ENCODE assay signal across 24 cellular contexts in the genomic region with DNA sequence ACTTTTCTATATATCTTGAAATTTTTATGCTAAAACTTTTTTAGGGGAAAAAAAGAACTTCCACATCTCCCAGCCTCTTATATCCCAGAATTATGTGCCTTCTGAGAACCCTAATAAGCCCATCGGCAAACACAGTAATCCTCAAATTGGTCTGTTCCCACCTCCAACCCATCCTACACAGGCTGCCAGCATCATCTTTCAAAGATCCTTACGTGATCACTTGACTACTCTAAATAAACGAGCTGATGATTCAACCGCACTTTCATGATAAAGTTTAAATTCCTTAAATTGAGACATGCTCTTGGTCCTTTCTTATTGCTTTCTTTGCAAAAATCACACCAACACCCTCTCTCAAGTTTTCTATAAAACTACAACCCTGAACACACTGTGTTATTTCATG. TPM values are rescaled to one million over a fixed set of nuclear protein-coding genes. Genes with fewer than 3 reads are reported as not detected.
"Had no signal": no experiment of that assay in that cellular context is flagged by ENCODE, and none has a peak within 500 bp of the region (broad histone marks: within the 10 kb centered on the region; RNA-seq: fewer than 3 reads in every experiment).

No MANE protein-coding gene starts in this region.

- H3K27me3 ChIP-seq: SJCRH30 had no signal

- H3K27ac ChIP-seq: SJCRH30 had no signal

- DNase-seq: activated CD4-positive, alpha-beta memory T cell treated with anti-CD3 and anti-CD28 coated beads for 36 hours; activated CD4-positive, alpha-beta T cell treated with anti-CD3 and anti-CD28 coated beads for 48 hours; activated CD4-positive, CD25-positive, alpha-beta regulatory T cell treated with anti-CD3 and anti-CD28 coated beads, Interleukin-2, amount 50 U/mL, for 72 hours; activated CD8-positive, alpha-beta memory T cell treated with anti-CD3 and anti-CD28 coated beads for 24 hours; activated gamma-delta T cell treated with Interleukin-2 at 50 U/mL for 16 hours; activated naive CD4-positive, alpha-beta T cell treated with anti-CD3 and anti-CD28 coated beads, Interleukin-2, amount 10 ng/mL, durations not matched to agents 7 days and 5 days; activated naive CD8-positive, alpha-beta T cell treated with anti-CD3 and anti-CD28 coated beads for 36 hours; activated T-cell treated with anti-CD3 and anti-CD28 coated beads for 4 hours; activated T-cell treated with anti-CD3 and anti-CD28 coated beads, Interleukin-2, amount 50 U/mL, for 72 hours; NCI-H146; NCI-H187 treated with DMSO at 0.1 percent for 48 hours; NCI-H2081 treated with DMSO at 0.1 percent for 48 hours; NCI-H2171; NCI-H226; NCI-H774; NK-92 treated with Interleukin-12 subunit alpha and Interleukin-12 subunit beta, amount 100 ng/mL, for 24 hours; Right ventricle myocardium superior; RPMI8226; SK-N-SH had no signal

- H3K9me3 ChIP-seq: SJCRH30, SK-N-SH had no signal

- H3K9me3 Mint-ChIP-seq: activated T-helper 2 cell treated with anti-CD3 and anti-CD28 coated beads, Interferon-gamma antibody, Interleukin-2, Interleukin-4, amounts not matched to agents 10 μg/mL and 5 μg/mL and 100 μg/mL, durations not matched to agents 14 hours and 24 hours and 36 hours; WTC11 had no signal

- H3K4me3 ChIP-seq: SJCRH30 had no signal

- H3K36me3 ChIP-seq: SJCRH30 had no signal

- H3K27me3 Mint-ChIP-seq: activated CD4-positive, alpha-beta memory T cell treated with anti-CD3 and anti-CD28 coated beads for 36 hours; activated naive CD4-positive, alpha-beta T cell treated with anti-CD3 and anti-CD28 coated beads, Interleukin-2, amount 10 ng/mL, durations not matched to agents 7 days and 5 days; activated naive CD8-positive, alpha-beta T cell treated with anti-CD3 and anti-CD28 coated beads for 36 hours had no signal

- H3K4me3 Mint-ChIP-seq: activated CD4-positive, alpha-beta memory T cell treated with anti-CD3 and anti-CD28 coated beads for 36 hours; activated naive CD4-positive, alpha-beta T cell treated with anti-CD3 and anti-CD28 coated beads, Interleukin-2, amount 10 ng/mL, durations not matched to agents 7 days and 5 days; activated naive CD8-positive, alpha-beta T cell treated with anti-CD3 and anti-CD28 coated beads for 36 hours; activated T-cell treated with anti-CD3 and anti-CD28 coated beads, Interleukin-2, amount 50 U/mL, for 72 hours; WTC11 had no signal

- H3K36me3 Mint-ChIP-seq: activated CD4-positive, alpha-beta memory T cell treated with anti-CD3 and anti-CD28 coated beads for 36 hours; WTC11 had no signal

- H3K4me2 ChIP-seq: SK-N-SH had no signal

- ATAC-seq: Panc1 had no signal

- H3K4me1 ChIP-seq: SJCRH30 had no signal

- H3K9ac ChIP-seq: SK-N-SH had no signal

- FAIRE-seq: bronchial epithelial cell had no signal

- H3K27ac Mint-ChIP-seq: activated CD4-positive, alpha-beta memory T cell treated with anti-CD3 and anti-CD28 coated beads for 36 hours; activated naive CD4-positive, alpha-beta T cell treated with anti-CD3 and anti-CD28 coated beads, Interleukin-2, amount 10 ng/mL, durations not matched to agents 7 days and 5 days; activated naive CD8-positive, alpha-beta T cell treated with anti-CD3 and anti-CD28 coated beads for 36 hours; activated T-cell treated with anti-CD3 and anti-CD28 coated beads, Interleukin-2, amount 50 U/mL, for 72 hours; activated T-helper 2 cell treated with anti-CD3 and anti-CD28 coated beads, Interferon-gamma antibody, Interleukin-2, Interleukin-4, amounts not matched to agents 10 μg/mL and 5 μg/mL and 100 μg/mL, durations not matched to agents 14 hours and 24 hours and 36 hours; WTC11 had no signal

RNA-seq across cellular contexts. Expression of a gene that starts 52.5 kb away (rescaled TPM):
- polyA plus RNA-seq: SK-N-SH had no signal
